Comparison of ENCODE assay signal across 1 cellular context in genomic region chr4:38985363-38986065, GRCh38.
TF ChIP-seq lines count a peak whose summit lies in the region.

No MANE protein-coding gene starts in this region.

TF ChIP-seq in K562, 482 proteins besides CTCF, POLR2A, EP300 and RAD21 (continued from another document):
- no peak for TF ChIP-seq CHAMP1 (IDR thresholded peaks at IDR 0.05)
- no peak for TF ChIP-seq RBFOX2 (IDR thresholded peaks at IDR 0.05; ENCODE audit: low read depth, low read length)
- no peak for TF ChIP-seq ZNF121 (CRISPR knock-in tag; conservative IDR thresholded peaks at IDR 0.05)
- no peak for TF ChIP-seq ETS2 (tag; IDR thresholded peaks at IDR 0.05; ENCODE audit: borderline replicate concordance, poor library complexity, severe bottlenecking)
- TF ChIP-seq MTA3 (IDR thresholded peaks at IDR 0.05; ENCODE audit: borderline replicate concordance): no peak
- TF ChIP-seq CBX8 (IDR thresholded peaks at IDR 0.05; ENCODE audit: borderline replicate concordance, extremely low read depth, low read depth, low read length, poor library complexity, severe bottlenecking): no peak
- TF ChIP-seq BACH1 (tag; IDR thresholded peaks at IDR 0.05): no peak
- TF ChIP-seq ILF3 (IDR thresholded peaks at IDR 0.05; ENCODE audit: borderline replicate concordance): no peak
